28 cellular contexts compared by ENCODE assay signal in the genomic region with DNA sequence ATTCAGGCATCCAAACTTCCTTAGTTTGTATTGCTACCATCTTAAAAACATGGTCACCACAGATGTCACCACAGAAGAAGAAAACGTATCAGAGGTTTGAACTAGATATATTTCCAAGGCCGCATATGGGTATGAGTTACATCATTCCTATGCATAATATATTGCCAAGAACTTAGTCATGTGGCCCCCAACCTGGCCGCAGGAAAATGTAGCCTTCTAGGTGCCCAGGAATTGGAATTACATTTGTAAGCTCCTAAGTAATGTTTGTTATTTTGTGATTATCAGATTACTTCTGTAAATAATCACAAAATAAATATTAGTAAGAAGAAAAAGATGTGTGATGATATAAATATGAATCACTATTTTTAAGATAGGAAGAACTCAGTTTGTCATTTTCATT.
"Had no signal": no experiment of that assay in that cellular context is flagged by ENCODE, and none has a peak within 500 bp of the region (broad histone marks: within the 10 kb centered on the region; RNA-seq: fewer than 3 reads in every experiment).

No MANE protein-coding gene starts in this region.

- H3K9me3 ChIP-seq: colonic mucosa, esophagus squamous epithelium, gastrocnemius medialis, gastroesophageal sphincter had no signal

- H3K36me3 ChIP-seq: colonic mucosa, esophagus muscularis mucosa, esophagus squamous epithelium, gastrocnemius medialis, gastroesophageal sphincter, heart left ventricle, heart right ventricle had no signal

- H3K4me1 ChIP-seq: colonic mucosa, esophagus muscularis mucosa, esophagus squamous epithelium, foreskin keratinocyte, gastrocnemius medialis, gastroesophageal sphincter had no signal

- H3K27me3 ChIP-seq: colonic mucosa, dorsolateral prefrontal cortex, esophagus muscularis mucosa, esophagus squamous epithelium, foreskin keratinocyte, gastrocnemius medialis, gastroesophageal sphincter, heart left ventricle, heart right ventricle had no signal

- H3K4me3 ChIP-seq: colonic mucosa, coronary artery, dorsolateral prefrontal cortex, esophagus muscularis mucosa, esophagus squamous epithelium, gastrocnemius medialis, gastroesophageal sphincter, heart left ventricle, heart right ventricle had no signal

- ATAC-seq: effector memory CD8-positive, alpha-beta T cell; esophagus mucosa; foreskin keratinocyte; gastrocnemius medialis; gastroesophageal sphincter; heart left ventricle; heart right ventricle had no signal

- DNase-seq: colonic mucosa; cortex of kidney; dermis blood vessel endothelial cell; dorsolateral prefrontal cortex; effector CD4-positive, alpha-beta T cell; effector CD8-positive, alpha-beta T cell; effector memory CD4-positive, alpha-beta T cell; effector memory CD8-positive, alpha-beta T cell; endodermal cell; erythroblast; esophagus squamous epithelium; foreskin fibroblast; foreskin keratinocyte; foreskin melanocyte; gastrocnemius medialis; glutamatergic neuron; head of caudate nucleus; heart left ventricle; heart right ventricle had no signal

- H3K27ac ChIP-seq: colonic mucosa, coronary artery, dorsolateral prefrontal cortex, epithelial cell of prostate, esophagus muscularis mucosa, esophagus squamous epithelium, foreskin keratinocyte, gastrocnemius medialis, gastroesophageal sphincter, heart left ventricle, heart right ventricle had no signal

- FAIRE-seq: colon, endometrium, endothelial cell of umbilical vein, frontal cortex had no signal
